Comparison of ENCODE assay signal across 8 cellular contexts in the genomic region with DNA sequence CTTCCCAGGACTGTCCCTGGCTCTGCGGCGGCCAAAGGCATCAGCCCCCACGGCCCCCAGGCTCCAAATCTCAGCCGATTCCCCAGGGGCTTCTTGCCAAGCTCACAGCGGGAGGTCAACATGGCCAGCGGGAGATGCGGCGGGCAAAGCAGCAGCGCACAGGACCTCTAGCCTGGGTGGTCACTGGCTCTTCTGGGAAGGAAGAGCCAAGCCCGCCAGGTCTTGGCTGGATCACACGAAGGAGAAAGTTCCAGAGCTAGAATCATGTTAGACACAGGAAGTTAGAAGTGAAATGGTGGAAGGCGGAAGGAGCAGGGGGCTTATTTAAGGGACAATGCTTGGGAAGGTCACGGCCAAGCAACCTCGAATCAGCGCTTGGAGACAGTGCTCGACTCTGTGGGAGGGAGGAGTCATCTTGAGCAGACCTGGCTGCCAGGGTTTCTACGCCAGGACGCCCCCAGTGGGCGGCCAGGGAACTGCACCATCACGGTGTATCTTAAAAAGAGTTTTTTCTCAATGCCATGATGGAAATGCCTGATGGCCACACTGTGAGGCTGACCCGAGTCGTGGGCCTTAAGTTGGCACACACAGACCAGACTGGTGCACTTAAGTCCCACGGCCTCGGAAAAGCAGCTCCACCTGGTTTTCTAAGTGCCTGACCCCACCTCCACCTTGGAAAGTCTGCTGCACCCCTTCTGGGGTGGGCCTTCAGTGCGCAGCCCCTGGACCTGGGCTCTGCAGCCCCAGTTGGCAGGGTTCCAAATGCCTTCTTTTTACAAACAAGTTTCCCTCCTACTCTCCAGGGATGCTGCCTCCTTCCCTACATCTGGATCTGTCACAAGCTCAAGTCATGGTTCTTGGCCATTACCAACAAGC. TPM values are rescaled to one million over a fixed set of nuclear protein-coding genes. Genes with fewer than 3 reads are reported as not detected.
DNase-seq lines count a peak whose midpoint lies in the region; ATAC-seq, FAIRE-seq and TF ChIP-seq lines count a peak whose summit lies in the region.

No MANE protein-coding gene starts in this region.

- CTCF ChIA-PET in CD8-positive, alpha-beta memory T cell (lab: Charles Lee), result interaction anchor here (0.9 to 4.0 kb wide), 11 partner anchors 12 to 320 kb away, joined by 3 to 23 read pairs (median 3); no protein-coding TSS in a partner anchor

- peak; percentile 77 to 79 (median 79) for TF ChIP-seq CTCF in ovary (IDR thresholded peaks at IDR 0.05)
- peak; percentile 88 to 95 for TF ChIP-seq CTCF in tibial artery (IDR thresholded peaks at IDR 0.05)

- no peak for ATAC-seq in GM19397 (IDR thresholded peaks at IDR 0.05; ENCODE audit: unreplicated experiment)

- peak; percentile 54 to 75 (median 61) for DNase-seq in CD8-positive, alpha-beta memory T cell
- DNase-seq in HS-27A (ENCODE audit: low read depth) (peak; percentile 17), SHP77 treated with DMSO at 0.1 percent for 48 hours (lab: John Stamatoyannopoulos, UW) (peak; percentile 12), activated gamma-delta T cell (lab: John Stamatoyannopoulos, UW) (peak; percentile 38), frontal cortex (ENCODE audit: low spot score in 2 of 2) (peak; percentile 66 to 83), ovary (peak; percentile 67 to 88 (median 83)), tibial artery (peak; percentile 67 to 87)

- H3K4me3 ChIP-seq in CD8-positive, alpha-beta memory T cell (ENCODE audit: low read length), result no peak overlapping the region
- H3K4me3 ChIP-seq in ovary (no peak overlapping the region), tibial artery (no peak overlapping the region)

- H3K4me3 Mint-ChIP-seq in CD8-positive, alpha-beta memory T cell, result peak overlapping the region in 1 of 7 donors; percentile 40

- H3K27me3 ChIP-seq in CD8-positive, alpha-beta memory T cell (ENCODE audit: insufficient read depth, low read length, poor library complexity, severe bottlenecking), result no peaks in the 10 kb centered on the region
- H3K27me3 ChIP-seq in ovary, result no peaks in the 10 kb centered on the region
- H3K27me3 ChIP-seq in tibial artery, result no peaks in the 10 kb centered on the region

- peaks cover 0 to 84% (median 8%) of the 10 kb centered on the region in 3 donors for H3K36me3 Mint-ChIP-seq in CD8-positive, alpha-beta memory T cell

- H3K9me3 Mint-ChIP-seq in CD8-positive, alpha-beta memory T cell, result no peaks in the 10 kb centered on the region

- intact Hi-C loops in ovary (cut with DNase I), result loop anchor here in 3 of 4 donors (5.0 kb wide), 2 partner anchors 46 to 311 kb away; no protein-coding TSS in a partner anchor
- intact Hi-C loops in tibial artery (cut with DNase I; ENCODE audit: low total_unique reads), result no loop called here

- 45 to 49% (median 46%) methylated on average over 25 of the region's 25 CpGs for WGBS in ovary, 3 donors

- no peaks in the 10 kb centered on the region for H3K4me1 ChIP-seq in CD8-positive, alpha-beta memory T cell (ENCODE audit: insufficient read depth, low read length)
- H3K4me1 ChIP-seq in ovary (ENCODE audit: insufficient read depth), result peaks cover 12% of the 10 kb centered on the region
- peaks cover 0 to 21% (median 10%) of the 10 kb centered on the region in 4 donors for H3K4me1 ChIP-seq in tibial artery

- POLR2A ChIA-PET in CD8-positive, alpha-beta memory T cell (lab: Charles Lee), result no interaction called here

- no peak for FAIRE-seq in frontal cortex (lab: Jason Lieb, UNC)

- TF ChIP-seq POLR2A in ovary (IDR thresholded peaks at IDR 0.05), result no peak

- H3K27me3 Mint-ChIP-seq in CD8-positive, alpha-beta memory T cell, result peaks cover 0 to 1% of the 10 kb centered on the region in 2 donors

- no peak overlapping the region for H3K27ac ChIP-seq in CD8-positive, alpha-beta memory T cell (ENCODE audit: low read depth, low read length)
- H3K27ac ChIP-seq in ovary (peak overlapping the region in 1 of 2 donors; percentile 61), tibial artery (peak overlapping the region in 1 of 2 donors; percentile 8)

- peak overlapping the region; percentile 47 to 93 (median 73) for H3K27ac Mint-ChIP-seq in CD8-positive, alpha-beta memory T cell

- peaks cover 43% of the 10 kb centered on the region for H3K36me3 ChIP-seq in CD8-positive, alpha-beta memory T cell (ENCODE audit: insufficient read depth, low read length)
- H3K36me3 ChIP-seq in ovary (no peaks in the 10 kb centered on the region), tibial artery (peaks cover 26 to 77% (median 68%) of the 10 kb centered on the region in 3 donors)

- H3K9me3 ChIP-seq in CD8-positive, alpha-beta memory T cell (ENCODE audit: low read length), result no peaks in the 10 kb centered on the region
- H3K9me3 ChIP-seq in ovary (no peaks in the 10 kb centered on the region), tibial artery (no peaks in the 10 kb centered on the region)

- peaks cover 2 to 19% (median 5%) of the 10 kb centered on the region in 3 donors for H3K4me1 Mint-ChIP-seq in CD8-positive, alpha-beta memory T cell

- no peak for TF ChIP-seq EP300 in ovary (IDR thresholded peaks at IDR 0.05)

RNA-seq across cellular contexts. Expression of a gene that starts 29.3 kb away (rescaled TPM):
- 10 to 100 TPM in 1 of 2 experiments, 1 to 10 TPM in 1; 8.6 to 10.4 TPM for total RNA-seq in CD8-positive, alpha-beta memory T cell
- 5.7 TPM for polyA plus RNA-seq in CD8-positive, alpha-beta memory T cell
- total RNA-seq in frontal cortex (17.9 TPM), ovary (10 to 100 TPM in 5 of 7 donors, 1 to 10 TPM in 2; 9.2 to 15.2 (median 10.4) TPM)
- 1 to 10 TPM; 2.4 to 10.0 TPM for polyA plus RNA-seq in ovary

RNA-seq across cellular contexts. Expression of a gene that starts 29.5 kb away (rescaled TPM):
- 10 to 100 TPM; 36.4 to 38.3 TPM for total RNA-seq in CD8-positive, alpha-beta memory T cell
- polyA plus RNA-seq in CD8-positive, alpha-beta memory T cell, result 102 TPM
- total RNA-seq in frontal cortex (21.6 TPM), ovary (10 to 100 TPM; 44.6 to 83.6 (median 68.1) TPM)
- polyA plus RNA-seq in ovary, result 10 to 100 TPM; 37.9 to 51.8 TPM

RNA-seq across cellular contexts. Expression of a gene that starts 52.9 kb away (rescaled TPM):
- total RNA-seq in CD8-positive, alpha-beta memory T cell, result under 1 TPM; 0.29 to 0.50 TPM
- not detected for polyA plus RNA-seq in CD8-positive, alpha-beta memory T cell
- 1.2 TPM for total RNA-seq in frontal cortex
- total RNA-seq in ovary, result 1 to 10 TPM; 1.7 to 3.5 (median 2.0) TPM
- under 1 TPM; 0.23 to 0.96 TPM for polyA plus RNA-seq in ovary

Comparison
In these comparisons a context has a peak if more than half of its experiments do, and no peak if none do; other contexts are left out.
1. DNase-seq: peak in every context shown above with its lines; median percentile 83 in ovary; 77 in tibial artery; 74 in frontal cortex; 61 in CD8-positive, alpha-beta memory T cell; 38 in activated gamma-delta T cell; 17 in HS-27A; 12 in SHP77 treated with DMSO at 0.1 percent for 48 hours.